9 cellular contexts compared by ENCODE assay signal in the genomic region with DNA sequence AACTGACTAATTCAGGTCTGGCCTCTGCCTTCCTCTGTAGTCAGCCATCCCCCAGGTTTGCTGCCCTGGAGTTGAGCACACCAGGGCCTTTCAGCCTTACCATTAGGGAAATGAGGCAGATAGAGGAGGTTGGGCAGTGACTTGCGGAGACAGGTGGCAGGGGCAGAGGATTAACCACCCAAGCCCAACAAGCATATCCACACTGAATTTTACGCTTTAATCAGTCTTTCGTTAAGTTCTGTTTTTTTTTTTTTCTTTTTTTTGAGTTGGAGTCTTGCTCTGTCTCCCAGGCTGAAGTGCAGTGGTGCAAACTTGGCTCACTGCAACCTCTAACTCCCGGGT.
DNase-seq lines count a peak whose midpoint lies in the region; ATAC-seq, FAIRE-seq and TF ChIP-seq lines count a peak whose summit lies in the region.
"Had no signal": no experiment of that assay in that cellular context is flagged by ENCODE, and none has a peak within 500 bp of the region (broad histone marks: within the 10 kb centered on the region; RNA-seq: fewer than 3 reads in every experiment).

No MANE protein-coding gene starts in this region.

- dilution Hi-C loops in keratinocyte (cut with MboI; ENCODE audit: extremely low pct_ligation_motif_present, low sequenced_read_pairs) = no loop called here

- H3K9me3 ChIP-seq in OCI-LY3 (ENCODE audit: insufficient read depth, low read length) (no peaks in the 10 kb centered on the region), keratinocyte (ENCODE audit: control insufficient read depth, low read depth, low read length) (no peaks in the 10 kb centered on the region), aorta (ENCODE audit: control insufficient read depth, low read length) (no peaks in the 10 kb centered on the region)

- no peaks in the 10 kb centered on the region for H3K9me1 ChIP-seq in keratinocyte (ENCODE audit: control insufficient read depth, extremely low read depth, insufficient read depth, low read length)

- no peak for TF ChIP-seq CTCF in OCI-LY3 (IDR thresholded peaks at IDR 0.05; ENCODE audit: low read depth, low read length)
- TF ChIP-seq CTCF in keratinocyte (optimal IDR thresholded peaks at IDR 0.05 in 1 of 3, IDR thresholded peaks at IDR 0.05 in 1 of 3, conservative IDR thresholded peaks at IDR 0.05 in 1 of 3; ENCODE audit: extremely low read depth in 1 of 3, insufficient read depth in 2 of 3, low read length in 3 of 3) = no peak

- H2AFZ ChIP-seq in OCI-LY3 (ENCODE audit: low read depth, low read length) (no peak overlapping the region), keratinocyte (ENCODE audit: control insufficient read depth, low read length) (no peak overlapping the region)

- H3K79me2 ChIP-seq in OCI-LY3 (ENCODE audit: low read length) (peaks cover 62% of the 10 kb centered on the region), keratinocyte (ENCODE audit: control insufficient read depth, insufficient read depth, low read length) (peaks cover 6% of the 10 kb centered on the region)

- H3K36me3 ChIP-seq in OCI-LY3 (replicated peaks; ENCODE audit: low read depth, low read length) (peaks cover 4% of the 10 kb centered on the region), keratinocyte (ENCODE audit: control insufficient read depth in 2 of 2, extremely low read depth in 1 of 2, insufficient read depth in 2 of 2, low read length in 2 of 2) (no peaks in the 10 kb centered on the region), aorta (ENCODE audit: control insufficient read depth in 1 of 2, insufficient read depth in 2 of 2, low read length in 1 of 2) (no peaks in the 10 kb centered on the region)

- H3K4me3 ChIP-seq in OCI-LY3 (ENCODE audit: low read length) (peak overlapping the region; percentile 56), keratinocyte (ENCODE audit: control insufficient read depth in 2 of 3, extremely low read depth in 1 of 3, insufficient read depth in 2 of 3, low read depth in 1 of 3, low read length in 3 of 3) (no peak overlapping the region), aorta (ENCODE audit: low read length in 2 of 2) (no peak overlapping the region)

- DNase-seq in keratinocyte (ENCODE audit: low read depth, low spot score) = no peak
- DNase-seq in NCI-H187 (lab: John Stamatoyannopoulos, UW) = no peak
- DNase-seq in aorta = no peak
- no peak for DNase-seq in OCI-M1 (lab: John Stamatoyannopoulos, UW)

- H3K4me1 ChIP-seq in OCI-LY3 (ENCODE audit: low read length) (peaks cover 55% of the 10 kb centered on the region), keratinocyte (ENCODE audit: control insufficient read depth, extremely low read depth, insufficient read depth, low read length) (peaks cover 39% of the 10 kb centered on the region), aorta (ENCODE audit: control insufficient read depth in 1 of 2, insufficient read depth in 2 of 2, low read length in 2 of 2) (peaks cover 2 to 9% of the 10 kb centered on the region in 2 donors)

- no peak for FAIRE-seq in keratinocyte (lab: Jason Lieb, UNC)
- FAIRE-seq: endometrium had no signal

- no peaks in the 10 kb centered on the region for H4K20me1 ChIP-seq in OCI-LY3 (ENCODE audit: insufficient read depth, low read length)
- H4K20me1 ChIP-seq in keratinocyte (ENCODE audit: control insufficient read depth, extremely low read depth, insufficient read depth, low read length) = peaks cover 2% of the 10 kb centered on the region

- H3K27me3 ChIP-seq in OCI-LY3 (ENCODE audit: low read depth, low read length) = no peaks in the 10 kb centered on the region
- no peaks in the 10 kb centered on the region for H3K27me3 ChIP-seq in keratinocyte (ENCODE audit: control insufficient read depth, extremely low read depth, insufficient read depth, low read length)
- no peaks in the 10 kb centered on the region for H3K27me3 ChIP-seq in aorta (ENCODE audit: control insufficient read depth in 1 of 2, insufficient read depth in 2 of 2, low read length in 1 of 2)

- peak overlapping the region; percentile 56 for H3K9ac ChIP-seq in OCI-LY3 (ENCODE audit: low read length)
- no peak overlapping the region for H3K9ac ChIP-seq in keratinocyte (ENCODE audit: control insufficient read depth, extremely low read depth, insufficient read depth, low read length)

- intact Hi-C loops in aorta (cut with DNase I) = loop anchor here (10.0 kb wide), 1 partner anchor 119 kb away; no protein-coding TSS in a partner anchor

- peak overlapping the region; percentile 97 for H3K27ac ChIP-seq in OCI-LY3 (ENCODE audit: low read length)
- H3K27ac ChIP-seq in keratinocyte (ENCODE audit: control insufficient read depth, insufficient read depth, low read length) = peak overlapping the region; percentile 95
- H3K27ac ChIP-seq in aorta (ENCODE audit: low read depth in 1 of 2, low read length in 2 of 2) = peak overlapping the region in 1 of 2 donors; percentile 29

- H3K4me2 ChIP-seq in OCI-LY3 (ENCODE audit: low read length) (peak overlapping the region; percentile 93), keratinocyte (ENCODE audit: control insufficient read depth, extremely low read depth, insufficient read depth, low read depth, low read length) (no peak overlapping the region)

- WGBS in aorta, 2 donors = 95 to 96% methylated on average over 4 of the region's 4 CpGs

- ATAC-seq in GM18909 (IDR thresholded peaks at IDR 0.05; ENCODE audit: poor library complexity, unreplicated experiment) = peak; percentile 83
- peak; percentile 80 for ATAC-seq in HG02798 (IDR thresholded peaks at IDR 0.05; ENCODE audit: poor library complexity, unreplicated experiment)
- no peak for ATAC-seq in aorta (ENCODE audit: low FRiP score)
- ATAC-seq in SK-N-SH treated with all-trans-retinoic acid at 6 μM for 48 hours = no peak

TF ChIP-seq in SK-N-SH treated with all-trans-retinoic acid at 6 μM for 48 hours, 23 proteins besides CTCF, POLR2A, EP300 and RAD21:
- TF ChIP-seq, protein P1, sequence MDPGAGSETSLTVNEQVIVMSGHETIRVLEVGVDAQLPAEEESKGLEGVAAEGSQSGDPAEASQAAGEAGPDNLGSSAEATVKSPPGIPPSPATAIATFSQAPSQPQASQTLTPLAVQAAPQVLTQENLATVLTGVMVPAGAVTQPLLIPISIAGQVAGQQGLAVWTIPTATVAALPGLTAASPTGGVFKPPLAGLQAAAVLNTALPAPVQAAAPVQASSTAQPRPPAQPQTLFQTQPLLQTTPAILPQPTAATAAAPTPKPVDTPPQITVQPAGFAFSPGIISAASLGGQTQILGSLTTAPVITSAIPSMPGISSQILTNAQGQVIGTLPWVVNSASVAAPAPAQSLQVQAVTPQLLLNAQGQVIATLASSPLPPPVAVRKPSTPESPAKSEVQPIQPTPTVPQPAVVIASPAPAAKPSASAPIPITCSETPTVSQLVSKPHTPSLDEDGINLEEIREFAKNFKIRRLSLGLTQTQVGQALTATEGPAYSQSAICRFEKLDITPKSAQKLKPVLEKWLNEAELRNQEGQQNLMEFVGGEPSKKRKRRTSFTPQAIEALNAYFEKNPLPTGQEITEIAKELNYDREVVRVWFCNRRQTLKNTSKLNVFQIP (CRISPR knock-in tag; IDR thresholded peaks at IDR 0.05; ENCODE audit: borderline replicate concordance, low read depth) = no peak
- no peak for TF ChIP-seq PPARA (CRISPR knock-in tag; IDR thresholded peaks at IDR 0.05; ENCODE audit: borderline replicate concordance)
- no peak for TF ChIP-seq ZFP30 (CRISPR knock-in tag; IDR thresholded peaks at IDR 0.05)
- TF ChIP-seq, protein P2, sequence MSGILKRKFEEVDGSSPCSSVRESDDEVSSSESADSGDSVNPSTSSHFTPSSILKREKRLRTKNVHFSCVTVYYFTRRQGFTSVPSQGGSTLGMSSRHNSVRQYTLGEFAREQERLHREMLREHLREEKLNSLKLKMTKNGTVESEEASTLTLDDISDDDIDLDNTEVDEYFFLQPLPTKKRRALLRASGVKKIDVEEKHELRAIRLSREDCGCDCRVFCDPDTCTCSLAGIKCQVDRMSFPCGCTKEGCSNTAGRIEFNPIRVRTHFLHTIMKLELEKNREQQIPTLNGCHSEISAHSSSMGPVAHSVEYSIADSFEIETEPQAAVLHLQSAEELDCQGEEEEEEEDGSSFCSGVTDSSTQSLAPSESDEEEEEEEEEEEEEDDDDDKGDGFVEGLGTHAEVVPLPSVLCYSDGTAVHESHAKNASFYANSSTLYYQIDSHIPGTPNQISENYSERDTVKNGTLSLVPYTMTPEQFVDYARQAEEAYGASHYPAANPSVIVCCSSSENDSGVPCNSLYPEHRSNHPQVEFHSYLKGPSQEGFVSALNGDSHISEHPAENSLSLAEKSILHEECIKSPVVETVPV (CRISPR knock-in tag; IDR thresholded peaks at IDR 0.05) = no peak

Comparison
In these comparisons a context has a peak if more than half of its experiments do, and no peak if none do; other contexts are left out.
1. ATAC-seq: peak in GM18909 (single experiment) and HG02798 (single experiment); none in aorta (single experiment) and SK-N-SH treated with all-trans-retinoic acid at 6 μM for 48 hours (single experiment).